In genomic region chr3:133038731-133039398, GRCh38 we compare ENCODE assay signal across 9 cellular contexts. TPM values are rescaled to one million over a fixed set of nuclear protein-coding genes. Genes with fewer than 3 reads are reported as not detected.
A peak's percentile ranks its signal among the peaks of the same experiment; 100 is the strongest.
DNase-seq lines count a peak whose midpoint lies in the region; ATAC-seq, FAIRE-seq and TF ChIP-seq lines count a peak whose summit lies in the region.
"Had no signal": no experiment of that assay in that cellular context is flagged by ENCODE, and none has a peak within 500 bp of the region (broad histone marks: within the 10 kb centered on the region; RNA-seq: fewer than 3 reads in every experiment).

No MANE protein-coding gene starts in this region.

- H3K27me3 Mint-ChIP-seq in GM23338 (ENCODE audit: insufficient read depth, low read depth, poor library complexity) = peaks cover 14% of the 10 kb centered on the region

- peak overlapping the region; percentile 33 for H3K4me3 ChIP-seq in A673 (ENCODE audit: low read depth, low read length, poor library complexity, severe bottlenecking)
- peak overlapping the region; percentile 86 for H3K4me3 ChIP-seq in GM23338

- peak overlapping the region; percentile 96 for H3K4me2 ChIP-seq in GM23338

- H3K9me2 ChIP-seq in GM23338 (ENCODE audit: insufficient read depth) = no peaks in the 10 kb centered on the region

- H3K79me2 ChIP-seq in GM23338 (replicated peaks; ENCODE audit: insufficient read depth) = peaks cover 27% of the 10 kb centered on the region

- peak overlapping the region; percentile 95 for H2AFZ ChIP-seq in GM23338

- H3K4me1 ChIP-seq in A673 (ENCODE audit: insufficient read depth, low read length, poor library complexity, severe bottlenecking) (peaks cover 3% of the 10 kb centered on the region), GM23338 (ENCODE audit: insufficient read depth) (peaks cover 34% of the 10 kb centered on the region)

- ATAC-seq in GM23338 (peak; percentile 58), GM19023 (IDR thresholded peaks at IDR 0.05; ENCODE audit: unreplicated experiment) (no peak), GM21423 (IDR thresholded peaks at IDR 0.05; ENCODE audit: unreplicated experiment) (no peak)
- peak; percentile 37 for ATAC-seq in stimulated activated naive CD8-positive, alpha-beta T cell treated with anti-CD3 and anti-CD28 coated beads, Interleukin-15, Interleukin-2, amounts not matched to agents 100 U/mL and 50 U/mL, for 24 hours

- peaks cover 4% of the 10 kb centered on the region; the same call in 2 of the 3 replicates for H3K9me3 Mint-ChIP-seq in GM23338
- H3K9me3 Mint-ChIP-seq: activated naive CD4-positive, alpha-beta T cell treated with anti-CD3 and anti-CD28 coated beads, Interleukin-2, amount 50 U/mL, for 72 hours had no signal

- POLR2A ChIA-PET in A673 (lab: Charles Lee; ENCODE audit: low non-redundant PET) = no interaction called here

- no peak for FAIRE-seq in D721Med (lab: Jason Lieb, UNC)

- no peaks in the 10 kb centered on the region for H3K9me3 ChIP-seq in A673 (ENCODE audit: low read depth, low read length, poor library complexity, severe bottlenecking)

- H3K36me3 ChIP-seq in A673 (ENCODE audit: insufficient read depth, low read length, poor library complexity, severe bottlenecking) (no peaks in the 10 kb centered on the region), GM23338 (ENCODE audit: insufficient read depth) (peaks cover 4% of the 10 kb centered on the region; the same call in 1 of the 2 replicates)

- 0 out of 3 replicates have a peak, but pooled peaks cover 3% of the 10 kb centered on the region for H3K36me3 Mint-ChIP-seq in GM23338 (ENCODE audit: low read depth)

- H3F3A ChIP-seq in GM23338 (replicated peaks; ENCODE audit: low read depth) = no peaks in the 10 kb centered on the region

- DNase-seq in A673 (ENCODE audit: low spot score) = no peak
- peak; percentile 76 for DNase-seq in GM23338 (ENCODE audit: low spot score)
- peak; percentile 51 for DNase-seq in astrocyte of the hippocampus (ENCODE audit: low read depth, low spot score)
- DNase-seq in inferior parietal cortex (ENCODE audit: extremely low spot score) = peak; percentile 36
- no peak for DNase-seq in stimulated activated naive CD8-positive, alpha-beta T cell treated with anti-CD3 and anti-CD28 coated beads, Interleukin-15, Interleukin-2, amounts not matched to agents 100 U/mL and 50 U/mL, for 24 hours
- no peak for DNase-seq in D721Med (ENCODE audit: insufficient read length, low spot score)

- no peak overlapping the region for H3K27ac ChIP-seq in A673 (ENCODE audit: low read depth, low read length, poor library complexity, severe bottlenecking)
- no peak overlapping the region for H3K27ac ChIP-seq in GM23338 (ENCODE audit: low read depth)

- intact Hi-C loops in A673 (cut with micrococcal nuclease; ENCODE audit: unreplicated experiment) = no loop called here

- H3K27me3 ChIP-seq in A673 (replicated peaks; ENCODE audit: insufficient read depth, low read depth, low read length, poor library complexity) = peaks cover 78% of the 10 kb centered on the region
- H3K27me3 ChIP-seq in GM23338 (ENCODE audit: insufficient read depth) = peaks cover 21% of the 10 kb centered on the region

- peaks cover 43% of the 10 kb centered on the region for H3K4me1 Mint-ChIP-seq in GM23338

- CTCF ChIA-PET in A673 (lab: Charles Lee) = no interaction called here

- H3K27ac Mint-ChIP-seq in GM23338 = no peak overlapping the region
- H3K27ac Mint-ChIP-seq: activated naive CD4-positive, alpha-beta T cell treated with anti-CD3 and anti-CD28 coated beads, Interleukin-2, amount 50 U/mL, for 72 hours had no signal

- no TSS peak for BruUV-seq in A673 (replicated peaks; lab: Mats Ljungman, UMichigan)

- TF ChIP-seq CTCF in A673 (conservative IDR thresholded peaks at IDR 0.05; ENCODE audit: low read depth, low read length) (no peak), GM23338 (conservative IDR thresholded peaks at IDR 0.05; ENCODE audit: low read depth in 2 of 2) (no peak), D721Med (IDR thresholded peaks at IDR 0.05; ENCODE audit: insufficient read depth, missing control alignments) (no peak)

- peak overlapping the region; percentile 75 for H3K4me3 Mint-ChIP-seq in GM23338

- H4K20me1 ChIP-seq in GM23338 (replicated peaks; ENCODE audit: insufficient read depth) = peaks cover under 1% of the 10 kb centered on the region

TF ChIP-seq in GM23338, 12 proteins besides CTCF, POLR2A, EP300 and RAD21 (continues in another document):
- no peak for TF ChIP-seq ZNF331 (CRISPR knock-in tag; IDR thresholded peaks at IDR 0.05; ENCODE audit: low read depth)
- no peak for TF ChIP-seq REST (IDR thresholded peaks at IDR 0.05; ENCODE audit: unreplicated experiment)
- TF ChIP-seq STAT1 (IDR thresholded peaks at IDR 0.05; ENCODE audit: unreplicated experiment) = no peak
- no peak for TF ChIP-seq JUNB (IDR thresholded peaks at IDR 0.05; ENCODE audit: unreplicated experiment)
- no peak for TF ChIP-seq EZH2phosphoT487 (IDR thresholded peaks at IDR 0.05; ENCODE audit: unreplicated experiment)
- no peak for TF ChIP-seq NANOG (IDR thresholded peaks at IDR 0.05; ENCODE audit: borderline replicate concordance)
- TF ChIP-seq POLR2AphosphoS5 (IDR thresholded peaks at IDR 0.05; ENCODE audit: low read depth) = no peak
- TF ChIP-seq CREB1 (CRISPR knock-in tag; IDR thresholded peaks at IDR 0.05; ENCODE audit: low read depth) = no peak

RNA-seq across cellular contexts. Expression of gene TMEM108, which starts 0.7 kb away (rescaled TPM):
- 0.30 TPM in 1 of 2 replicates, not detected in the other for total RNA-seq in A673 (2021)
- total RNA-seq in GM23338 (2014; rRNA removed; shearing (Covaris generic)) = 7.4 and 7.9 TPM in 2 replicates
- polyA plus RNA-seq in GM23338 (2016; fragmentation: Nextera tagmentation; extraction: Ambion mirVana) = 13.2 and 15.3 TPM in 2 replicates
- total RNA-seq: activated naive CD4-positive, alpha-beta T cell treated with anti-CD3 and anti-CD28 coated beads, Interleukin-2, amount 50 U/mL, for 72 hours had no signal

Comparison
In these comparisons a context has a peak if more than half of its experiments do, and no peak if none do; other contexts are left out.
1. DNase-seq: peak in GM23338 (single experiment), astrocyte of the hippocampus (single experiment) and inferior parietal cortex (single experiment); none in A673 (single experiment), stimulated activated naive CD8-positive, alpha-beta T cell treated with anti-CD3 and anti-CD28 coated beads, Interleukin-15, Interleukin-2, amounts not matched to agents 100 U/mL and 50 U/mL, for 24 hours (single experiment) and D721Med (single experiment).
2. ATAC-seq: peak in GM23338 (single experiment) and stimulated activated naive CD8-positive, alpha-beta T cell treated with anti-CD3 and anti-CD28 coated beads, Interleukin-15, Interleukin-2, amounts not matched to agents 100 U/mL and 50 U/mL, for 24 hours (single experiment); none in GM19023 (single experiment) and GM21423 (single experiment).